Comparison of ENCODE assay signal across 31 cellular contexts in genomic region chr10:122659651-122660050, GRCh38. TPM values are rescaled to one million over a fixed set of nuclear protein-coding genes. Genes with fewer than 3 reads are reported as not detected.
"Had no signal": no experiment of that assay in that cellular context is flagged by ENCODE, and none has a peak within 500 bp of the region (broad histone marks: within the 10 kb centered on the region; RNA-seq: fewer than 3 reads in every experiment).

No MANE protein-coding gene starts in this region.

- H3K4me1 ChIP-seq: colonic mucosa, esophagus squamous epithelium, gastrocnemius medialis, heart right ventricle, left lung had no signal

- H3K27me3 ChIP-seq: colonic mucosa, left lung had no signal

- H3K27ac ChIP-seq: colonic mucosa, epithelial cell of prostate, esophagus squamous epithelium, gastrocnemius medialis, heart right ventricle, left lung, lower lobe of right lung had no signal

- H3K36me3 ChIP-seq: colonic mucosa, esophagus squamous epithelium, gastrocnemius medialis, heart right ventricle, left lung, lower lobe of right lung had no signal

- H3K4me3 ChIP-seq: colonic mucosa, esophagus squamous epithelium, gastrocnemius medialis, heart right ventricle, left lung, lower lobe of right lung had no signal

- H3K4me3 Mint-ChIP-seq: dendritic cell treated with granulocyte-macrophage colony-stimulating factor and Interleukin-4, amounts not matched to agents 40 ng/mL and 50 ng/mL, for 4 days; effector memory CD8-positive, alpha-beta T cell; endodermal cell had no signal

- DNase-seq: colonic mucosa; cortex of kidney; effector CD8-positive, alpha-beta T cell; effector memory CD8-positive, alpha-beta T cell; endodermal cell; erythroblast; esophagus squamous epithelium; foreskin fibroblast; foreskin melanocyte; gastrocnemius medialis; glutamatergic neuron; head of caudate nucleus; heart right ventricle; hippocampal formation; left cardiac atrium; left lung; left ventricle myocardium superior; lower lobe of right lung; mesenchymal stem cell; midbrain had no signal

- H3K9me3 Mint-ChIP-seq: dendritic cell treated with granulocyte-macrophage colony-stimulating factor and Interleukin-4, amounts not matched to agents 40 ng/mL and 50 ng/mL, for 4 days; effector memory CD8-positive, alpha-beta T cell; endodermal cell had no signal

- H3K27ac Mint-ChIP-seq: dendritic cell treated with granulocyte-macrophage colony-stimulating factor and Interleukin-4, amounts not matched to agents 40 ng/mL and 50 ng/mL, for 4 days; effector memory CD8-positive, alpha-beta T cell; endodermal cell had no signal

- H3K4me1 Mint-ChIP-seq: endodermal cell had no signal

- H3K9me3 ChIP-seq: colonic mucosa, esophagus squamous epithelium, gastrocnemius medialis, heart right ventricle, left lung, lower lobe of right lung had no signal

- ATAC-seq: effector memory CD8-positive, alpha-beta T cell; esophagus mucosa; gastrocnemius medialis; heart right ventricle; left cardiac atrium; left lung; left ventricle myocardium superior; lower lobe of right lung had no signal

RNA-seq across cellular contexts. Expression of gene C10orf120, which starts 40.0 kb away (rescaled TPM):
- total RNA-seq: colonic mucosa, dermis microvascular lymphatic vessel endothelial cell, endodermal cell, esophagus mucosa, esophagus squamous epithelium, gastrocnemius medialis, glomerular endothelial cell, heart right ventricle, kidney epithelial cell, left cardiac atrium, left lung, left ventricle myocardium superior, lower leg skin, lower lobe of right lung, lung microvascular endothelial cell, mononuclear cell, mucosa of gallbladder had no signal
- polyA plus RNA-seq: heart right ventricle, keratinocyte had no signal
